ENCODE assay signal across 13 cellular contexts in the genomic region with DNA sequence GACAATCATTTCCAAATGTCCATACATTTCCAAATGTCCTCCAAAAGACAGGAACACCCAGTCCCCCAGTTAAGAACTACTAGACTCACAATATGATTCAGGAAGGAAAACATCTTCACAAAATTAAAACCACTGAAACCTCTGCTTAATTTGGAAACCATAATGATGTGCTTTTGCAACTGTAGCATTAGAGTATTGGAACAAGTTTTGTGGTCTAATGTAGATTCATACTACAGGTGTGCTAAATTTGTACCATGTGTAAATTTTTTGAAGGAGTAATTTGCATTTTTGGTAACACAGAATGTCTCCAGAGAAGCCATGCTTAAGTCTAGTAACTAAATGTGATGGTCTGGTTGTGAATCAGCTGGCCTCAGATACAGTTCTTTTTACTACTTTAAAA.
DNase-seq lines count a peak whose midpoint lies in the region; ATAC-seq and TF ChIP-seq lines count a peak whose summit lies in the region.
"Had no signal": no experiment of that assay in that cellular context is flagged by ENCODE, and none has a peak within 500 bp of the region (broad histone marks: within the 10 kb centered on the region; RNA-seq: fewer than 3 reads in every experiment).

No MANE protein-coding gene starts in this region.

- H2AFZ ChIP-seq in Karpas-422 (ENCODE audit: low read length) (no peak overlapping the region), neural progenitor cell (replicated peaks) (no peak overlapping the region), neuronal stem cell (ENCODE audit: low read length) (no peak overlapping the region)

- no peaks in the 10 kb centered on the region for H3K27me3 Mint-ChIP-seq in neural progenitor cell (ENCODE audit: insufficient read depth, low read depth)
- no peaks in the 10 kb centered on the region for H3K27me3 Mint-ChIP-seq in naive thymus-derived CD4-positive, alpha-beta T cell
- H3K27me3 Mint-ChIP-seq: IgD-negative memory B cell had no signal

- H3K4me3 ChIP-seq in GM06990 (replicated peaks; ENCODE audit: low read depth, low read length) (no peak overlapping the region), Karpas-422 (ENCODE audit: low read length) (no peak overlapping the region), neural progenitor cell (no peak overlapping the region), neuronal stem cell (ENCODE audit: low read length in 2 of 2) (no peak overlapping the region)
- H3K4me3 ChIP-seq in naive thymus-derived CD4-positive, alpha-beta T cell (ENCODE audit: low read length) = no peak overlapping the region
- H3K4me3 ChIP-seq: sigmoid colon had no signal

- H3K4me2 ChIP-seq in Karpas-422 (ENCODE audit: low read depth, low read length, poor library complexity, severe bottlenecking) (peak overlapping the region; percentile 42), neural progenitor cell (no peak overlapping the region), neuronal stem cell (ENCODE audit: insufficient read depth, low read length, poor library complexity, severe bottlenecking) (no peak overlapping the region)

- H3F3A ChIP-seq in neural progenitor cell (ENCODE audit: low read depth) = no peaks in the 10 kb centered on the region

- CTCF ChIA-PET in naive thymus-derived CD4-positive, alpha-beta T cell (lab: Charles Lee) = no interaction called here

- no peak overlapping the region for H2AK5ac ChIP-seq in neuronal stem cell (ENCODE audit: low read depth, low read length)

- no peaks in the 10 kb centered on the region for H3K27me3 ChIP-seq in GM06990 (replicated peaks; ENCODE audit: control insufficient read depth, insufficient read depth, low read length)
- H3K27me3 ChIP-seq in Karpas-422 (ENCODE audit: low read length) = no peaks in the 10 kb centered on the region
- no peaks in the 10 kb centered on the region for H3K27me3 ChIP-seq in neural progenitor cell
- H3K27me3 ChIP-seq in neuronal stem cell (ENCODE audit: control insufficient read depth in 3 of 3, insufficient read depth in 3 of 3, low read depth in 1 of 3, low read length in 3 of 3) = no peaks in the 10 kb centered on the region
- H3K27me3 ChIP-seq in naive thymus-derived CD4-positive, alpha-beta T cell (ENCODE audit: control insufficient read depth in 2 of 2, insufficient read depth in 2 of 2, low read length in 2 of 2) = no peaks in the 10 kb centered on the region
- H3K27me3 ChIP-seq: sigmoid colon had no signal

- H4K91ac ChIP-seq in neuronal stem cell (ENCODE audit: low read depth, low read length, poor library complexity) = no peak overlapping the region

- H3K27ac ChIP-seq in Karpas-422 (ENCODE audit: low read length) = peak overlapping the region; percentile 54; the same call in 1 of the 2 replicates
- H3K27ac ChIP-seq in neural progenitor cell = no peak overlapping the region
- H3K27ac ChIP-seq in neuronal stem cell (replicated peaks; ENCODE audit: low read length) = no peak overlapping the region
- no peak overlapping the region for H3K27ac ChIP-seq in naive thymus-derived CD4-positive, alpha-beta T cell (ENCODE audit: low read depth, low read length)
- H3K27ac ChIP-seq: sigmoid colon had no signal

- H3K9me3 Mint-ChIP-seq in neural progenitor cell = no peaks in the 10 kb centered on the region
- H3K9me3 Mint-ChIP-seq in naive thymus-derived CD4-positive, alpha-beta T cell = no peaks in the 10 kb centered on the region
- H3K9me3 Mint-ChIP-seq: IgD-negative memory B cell had no signal

- H2BK5ac ChIP-seq in neuronal stem cell (ENCODE audit: low read length) = no peak overlapping the region

- no peaks in the 10 kb centered on the region for H3K9me3 ChIP-seq in Karpas-422 (ENCODE audit: low read length)
- H3K9me3 ChIP-seq in neural progenitor cell (ENCODE audit: low read depth) = no peaks in the 10 kb centered on the region
- H3K9me3 ChIP-seq in neuronal stem cell (replicated peaks in 1 of 2; ENCODE audit: control insufficient read depth in 2 of 2, insufficient read depth in 1 of 2, low read depth in 1 of 2, low read length in 2 of 2) = no peaks in the 10 kb centered on the region
- H3K9me3 ChIP-seq in naive thymus-derived CD4-positive, alpha-beta T cell (ENCODE audit: control insufficient read depth in 2 of 3, low read length in 3 of 3) = no peaks in the 10 kb centered on the region
- H3K9me3 ChIP-seq: sigmoid colon had no signal

- H3K23ac ChIP-seq in neuronal stem cell (ENCODE audit: low read depth, low read length, poor library complexity) = no peak overlapping the region

- no peak overlapping the region for H2BK120ac ChIP-seq in neuronal stem cell (ENCODE audit: low read depth, low read length)

- H3K27ac Mint-ChIP-seq in neural progenitor cell = no peak overlapping the region
- H3K27ac Mint-ChIP-seq in naive thymus-derived CD4-positive, alpha-beta T cell = no peak overlapping the region
- H3K27ac Mint-ChIP-seq: IgD-negative memory B cell had no signal

- H3K79me2 ChIP-seq in Karpas-422 (ENCODE audit: low read length) (peaks cover 68% of the 10 kb centered on the region), neural progenitor cell (ENCODE audit: low read depth) (no peaks in the 10 kb centered on the region)

- H2BK12ac ChIP-seq in neuronal stem cell (ENCODE audit: low read length) = no peak overlapping the region

- no peaks in the 10 kb centered on the region for H3K36me3 Mint-ChIP-seq in neural progenitor cell
- H3K36me3 Mint-ChIP-seq in naive thymus-derived CD4-positive, alpha-beta T cell = peaks cover 0 to 25% (median 4%) of the 10 kb centered on the region in 5 donors
- H3K36me3 Mint-ChIP-seq: IgD-negative memory B cell had no signal

- H3K36me3 ChIP-seq in GM06990 (ENCODE audit: control insufficient read depth, insufficient read depth, low read length) (no peaks in the 10 kb centered on the region), Karpas-422 (ENCODE audit: insufficient read depth, low read length) (no peaks in the 10 kb centered on the region), neural progenitor cell (no peaks in the 10 kb centered on the region), neuronal stem cell (replicated peaks in 1 of 2; ENCODE audit: control insufficient read depth in 2 of 2, insufficient read depth in 2 of 2, low read length in 2 of 2) (no peaks in the 10 kb centered on the region)
- no peaks in the 10 kb centered on the region for H3K36me3 ChIP-seq in naive thymus-derived CD4-positive, alpha-beta T cell (ENCODE audit: control insufficient read depth in 2 of 3, insufficient read depth in 3 of 3, low read length in 3 of 3)
- H3K36me3 ChIP-seq: sigmoid colon had no signal

- no peaks in the 10 kb centered on the region for H3K4me1 Mint-ChIP-seq in neural progenitor cell
- H3K4me1 Mint-ChIP-seq in naive thymus-derived CD4-positive, alpha-beta T cell = peaks cover 7 to 47% (median 37%) of the 10 kb centered on the region in 7 donors

- intact Hi-C loops in naive thymus-derived CD4-positive, alpha-beta T cell (cut with micrococcal nuclease) = no loop called here

- no peaks in the 10 kb centered on the region for H3K9me2 ChIP-seq in Karpas-422 (replicated peaks; ENCODE audit: insufficient read depth, low read length)

- H3K9ac ChIP-seq in Karpas-422 (ENCODE audit: low read length) (no peak overlapping the region), neural progenitor cell (no peak overlapping the region), neuronal stem cell (ENCODE audit: low read depth, low read length, poor library complexity) (no peak overlapping the region)

- no peak overlapping the region for H3K18ac ChIP-seq in neuronal stem cell (ENCODE audit: low read length)

- H3K14ac ChIP-seq in neuronal stem cell (ENCODE audit: low read length) = no peak overlapping the region

- H3K4me3 Mint-ChIP-seq in neural progenitor cell = no peak overlapping the region
- peak overlapping the region in 1 of 10 donors; percentile 34 for H3K4me3 Mint-ChIP-seq in naive thymus-derived CD4-positive, alpha-beta T cell
- H3K4me3 Mint-ChIP-seq: IgD-negative memory B cell had no signal

- H3K4me1 ChIP-seq in Karpas-422 (ENCODE audit: low read length) (peaks cover 42% of the 10 kb centered on the region), neural progenitor cell (no peaks in the 10 kb centered on the region), neuronal stem cell (ENCODE audit: control insufficient read depth in 2 of 2, insufficient read depth in 1 of 2, low read depth in 1 of 2, low read length in 2 of 2) (no peaks in the 10 kb centered on the region)
- H3K4me1 ChIP-seq in naive thymus-derived CD4-positive, alpha-beta T cell (ENCODE audit: control insufficient read depth in 2 of 2, insufficient read depth in 2 of 2, low read length in 2 of 2) = peaks cover 0 to 20% of the 10 kb centered on the region in 2 donors

- DNase-seq in GM06990 (ENCODE audit: extremely low read depth, insufficient read length) (peak; percentile 34), Karpas-422 (no peak), neural progenitor cell (ENCODE audit: low spot score) (no peak), neuronal stem cell (ENCODE audit: low spot score) (no peak), NCI-H1048 (lab: John Stamatoyannopoulos, UW) (no peak)
- no peak for DNase-seq in naive thymus-derived CD4-positive, alpha-beta T cell
- DNase-seq: caudate nucleus, foreskin fibroblast, NCI-H345, sigmoid colon had no signal

- POLR2A ChIA-PET in naive thymus-derived CD4-positive, alpha-beta T cell (lab: Charles Lee) = no interaction called here

- peak; percentile 76 for ATAC-seq in GM19043 (IDR thresholded peaks at IDR 0.05; ENCODE audit: low read depth, unreplicated experiment)
- ATAC-seq in HG02870 (IDR thresholded peaks at IDR 0.05; ENCODE audit: unreplicated experiment) = peak; percentile 92
- ATAC-seq in naive thymus-derived CD4-positive, alpha-beta T cell = no peak

- H4K20me1 ChIP-seq in Karpas-422 (ENCODE audit: insufficient read depth, low read depth, low read length) (no peaks in the 10 kb centered on the region), neural progenitor cell (ENCODE audit: low read depth) (no peaks in the 10 kb centered on the region)

- no peaks in the 10 kb centered on the region for H3K79me1 ChIP-seq in neuronal stem cell (ENCODE audit: low read depth, low read length)

- H2BK15ac ChIP-seq in neuronal stem cell (ENCODE audit: low read length) = no peak overlapping the region

- no peak overlapping the region for H3K4ac ChIP-seq in neuronal stem cell (ENCODE audit: low read length)

- TF ChIP-seq CTCF in GM06990 (IDR thresholded peaks at IDR 0.05; ENCODE audit: insufficient read depth, low read length, poor library complexity, severe bottlenecking) (no peak), neural progenitor cell (IDR thresholded peaks at IDR 0.05) (no peak)

- H4K8ac ChIP-seq in neuronal stem cell (ENCODE audit: low read depth, low read length) = no peak overlapping the region
